ENCODE assay signal across 22 cellular contexts in the genomic region with DNA sequence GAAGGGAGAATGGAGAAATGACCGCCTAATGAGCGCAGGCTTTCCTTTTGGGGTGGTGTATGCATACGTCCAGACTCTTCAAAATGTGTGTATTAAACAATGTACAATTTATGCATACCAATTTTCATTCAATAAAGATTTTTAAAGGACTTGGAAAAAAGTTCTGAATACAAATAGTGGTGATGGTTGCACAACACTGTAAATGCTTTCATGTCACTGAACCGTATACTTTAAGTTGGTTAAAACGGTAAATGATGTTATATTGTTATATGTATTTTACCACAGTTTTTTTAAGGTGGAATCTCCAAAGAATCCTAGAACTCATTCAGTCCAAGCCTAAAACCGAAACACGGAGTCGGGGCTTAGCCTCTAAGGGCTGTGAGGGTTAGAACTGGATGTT.
DNase-seq lines count a peak whose midpoint lies in the region; ATAC-seq, FAIRE-seq and TF ChIP-seq lines count a peak whose summit lies in the region.
"Had no signal": no experiment of that assay in that cellular context is flagged by ENCODE, and none has a peak within 500 bp of the region (broad histone marks: within the 10 kb centered on the region; RNA-seq: fewer than 3 reads in every experiment).

No MANE protein-coding gene starts in this region.

- POLR2A ChIA-PET in A549 (lab: Yijun Ruan, JAX): no interaction called here
- POLR2A ChIA-PET in naive thymus-derived CD8-positive, alpha-beta T cell (lab: Charles Lee): no interaction called here

- H3K27ac ChIP-seq in A549 (peak overlapping the region; percentile 70 to 87), RWPE2 (ENCODE audit: poor library complexity, severe bottlenecking) (peak overlapping the region; percentile 22), hepatocyte (peak overlapping the region; percentile 91), prostate gland (peak overlapping the region; percentile 71 to 81), esophagus squamous epithelium (peak overlapping the region in 1 of 4 donors; percentile 28)
- H3K27ac ChIP-seq: SJCRH30 had no signal

- H3K27me3 ChIP-seq in RWPE2 (ENCODE audit: insufficient read depth, poor library complexity, severe bottlenecking) (no peaks in the 10 kb centered on the region), hepatocyte (no peaks in the 10 kb centered on the region), prostate gland (replicated peaks; ENCODE audit: insufficient read depth) (no peaks in the 10 kb centered on the region), esophagus squamous epithelium (peaks cover 0 to 9% (median 0%) of the 10 kb centered on the region in 4 donors)
- H3K27me3 ChIP-seq: SJCRH30 had no signal

- TF ChIP-seq EP300 in A549 (IDR thresholded peaks at IDR 0.05): no peak

- no peak overlapping the region for H2AFZ ChIP-seq in hepatocyte

- peak overlapping the region; percentile 92 for H3K4me2 ChIP-seq in A549
- peak overlapping the region; percentile 57 for H3K4me2 ChIP-seq in hepatocyte
- H3K4me2 ChIP-seq: GM23338 had no signal

- H3K9me2 ChIP-seq in hepatocyte (replicated peaks; ENCODE audit: insufficient read depth): no peaks in the 10 kb centered on the region

- H3K4me3 ChIP-seq in A549 (peak overlapping the region; percentile 30), RWPE2 (ENCODE audit: severe bottlenecking) (no peak overlapping the region), hepatocyte (no peak overlapping the region), prostate gland (no peak overlapping the region), esophagus squamous epithelium (no peak overlapping the region)
- H3K4me3 ChIP-seq: GM23338, SJCRH30 had no signal

- no peaks in the 10 kb centered on the region for H4K20me1 ChIP-seq in hepatocyte (ENCODE audit: insufficient read depth, poor library complexity, severe bottlenecking)

- ATAC-seq in A549: peak; percentile 1 to 8; a peak in 4 of 6 replicates
- ATAC-seq in RWPE2 (ENCODE audit: low read depth): no peak
- no peak for ATAC-seq in naive thymus-derived CD8-positive, alpha-beta T cell
- ATAC-seq: activated T-helper 17 cell treated with anti-CD3 and anti-CD28 coated beads, Interleukin-2, amount 50 U/mL, for 72 hours; naive thymus-derived CD4-positive, alpha-beta T cell had no signal

- no peaks in the 10 kb centered on the region for H3K36me3 Mint-ChIP-seq in naive thymus-derived CD8-positive, alpha-beta T cell
- H3K36me3 Mint-ChIP-seq: activated naive CD8-positive, alpha-beta T cell treated with anti-CD3 and anti-CD28 coated beads for 36 hours; naive thymus-derived CD4-positive, alpha-beta T cell had no signal

- peak; percentile 80 for FAIRE-seq in A549 (lab: Jason Lieb, UNC)
- FAIRE-seq: GM18507, keratinocyte, small intestine had no signal

- H3K36me3 ChIP-seq in RWPE2 (ENCODE audit: low read depth) (no peaks in the 10 kb centered on the region; the same call in 1 of the 2 replicates), hepatocyte (replicated peaks; ENCODE audit: insufficient read depth, low read depth) (no peaks in the 10 kb centered on the region), prostate gland (no peaks in the 10 kb centered on the region), esophagus squamous epithelium (no peaks in the 10 kb centered on the region)
- H3K36me3 ChIP-seq: SJCRH30 had no signal

- H3K4me3 Mint-ChIP-seq in naive thymus-derived CD8-positive, alpha-beta T cell: no peak overlapping the region
- H3K4me3 Mint-ChIP-seq: activated CD4-positive, alpha-beta T cell treated with anti-CD3 and anti-CD28 coated beads, Interleukin-2, amount 10 ng/mL, durations not matched to agents 24 days and 14 days; activated naive CD8-positive, alpha-beta T cell treated with anti-CD3 and anti-CD28 coated beads for 36 hours; activated T-helper 17 cell treated with anti-CD3 and anti-CD28 coated beads, Interleukin-2, amount 50 U/mL, for 72 hours; GM23338; naive thymus-derived CD4-positive, alpha-beta T cell had no signal

- intact Hi-C loops in prostate gland (cut with DNase I): no loop called here
- intact Hi-C loops in esophagus squamous epithelium (cut with DNase I): no loop called here

- TF ChIP-seq RAD21 in A549 (conservative IDR thresholded peaks at IDR 0.05 in 1 of 2, IDR thresholded peaks at IDR 0.05 in 1 of 2): no peak

- peaks cover 70% of the 10 kb centered on the region for H3K4me1 ChIP-seq in A549
- H3K4me1 ChIP-seq in RWPE2 (ENCODE audit: insufficient read depth, poor library complexity, severe bottlenecking): peaks cover 40% of the 10 kb centered on the region
- H3K4me1 ChIP-seq in hepatocyte (ENCODE audit: insufficient read depth): peaks cover 40% of the 10 kb centered on the region
- peaks cover 8% of the 10 kb centered on the region for H3K4me1 ChIP-seq in prostate gland (replicated peaks)
- H3K4me1 ChIP-seq in esophagus squamous epithelium: peaks cover 0 to 54% (median 18%) of the 10 kb centered on the region in 3 donors

- peaks cover 8 to 54% (median 26%) of the 10 kb centered on the region in 5 donors for H3K27me3 Mint-ChIP-seq in naive thymus-derived CD8-positive, alpha-beta T cell

- DNase-seq in A549 (ENCODE audit: low read depth in 1 of 2, low spot score in 1 of 2) (no peak), RWPE2 (ENCODE audit: low spot score) (no peak), hepatocyte (ENCODE audit: low spot score) (no peak), prostate gland (ENCODE audit: low spot score) (no peak), NOMO-1 (lab: John Stamatoyannopoulos, UW; ENCODE audit: unreplicated experiment in 2 of 2) (no peak), NCI-H82 treated with DMSO at 0.1 percent for 48 hours (lab: John Stamatoyannopoulos, UW; ENCODE audit: unreplicated experiment) (no peak), esophagus squamous epithelium (lab: John Stamatoyannopoulos, UW) (no peak)
- no peak for DNase-seq in naive thymus-derived CD8-positive, alpha-beta T cell
- DNase-seq: activated CD4-positive, alpha-beta T cell treated with anti-CD3 and anti-CD28 coated beads, Interleukin-2, amount 10 ng/mL, durations not matched to agents 24 days and 14 days; activated naive CD8-positive, alpha-beta T cell treated with anti-CD3 and anti-CD28 coated beads for 36 hours; dermis blood vessel endothelial cell; DMS 273 treated with DMSO at 0.1 percent for 48 hours; foreskin melanocyte; naive thymus-derived CD4-positive, alpha-beta T cell; NCI-H82; SJCRH30; stimulated activated naive CD4-positive, alpha-beta T cell treated with Interleukin-2 at 50 U/mL for 16 hours had no signal

- no peak overlapping the region for H3K27ac Mint-ChIP-seq in naive thymus-derived CD8-positive, alpha-beta T cell
- H3K27ac Mint-ChIP-seq: activated CD4-positive, alpha-beta T cell treated with anti-CD3 and anti-CD28 coated beads, Interleukin-2, amount 10 ng/mL, durations not matched to agents 24 days and 14 days; activated naive CD8-positive, alpha-beta T cell treated with anti-CD3 and anti-CD28 coated beads for 36 hours; activated T-helper 17 cell treated with anti-CD3 and anti-CD28 coated beads, Interleukin-2, amount 50 U/mL, for 72 hours; GM23338; naive thymus-derived CD4-positive, alpha-beta T cell had no signal

- CTCF ChIA-PET in A549 (lab: Yijun Ruan, JAX): interaction anchor here (5.8 kb wide), 1 partner anchor 22 kb away, joined by 31 read pairs; no protein-coding TSS in a partner anchor

- peaks cover 81% of the 10 kb centered on the region for H3K79me2 ChIP-seq in hepatocyte

- H3K4me1 Mint-ChIP-seq in naive thymus-derived CD8-positive, alpha-beta T cell: no peaks in the 10 kb centered on the region
- H3K4me1 Mint-ChIP-seq: activated CD4-positive, alpha-beta T cell treated with anti-CD3 and anti-CD28 coated beads, Interleukin-2, amount 10 ng/mL, durations not matched to agents 24 days and 14 days; activated naive CD8-positive, alpha-beta T cell treated with anti-CD3 and anti-CD28 coated beads for 36 hours; activated T-helper 17 cell treated with anti-CD3 and anti-CD28 coated beads, Interleukin-2, amount 50 U/mL, for 72 hours had no signal

- 28% methylated on average over 8 of the region's 8 CpGs for WGBS in A549 (ENCODE audit: missing lambda C conversion rate)
- whole genome bisulfite sequencing in hepatocyte (ENCODE audit: low lambda C conversion rate, missing lambda C conversion rate): 68% methylated on average over 8 of the region's 8 CpGs
- 41% methylated on average over 8 of the region's 8 CpGs for WGBS in prostate gland
- 54 to 75% methylated on average over 8 of the region's 8 CpGs for WGBS in esophagus squamous epithelium, 2 donors

- H3K9me3 ChIP-seq in A549 (no peaks in the 10 kb centered on the region), RWPE2 (ENCODE audit: severe bottlenecking) (no peaks in the 10 kb centered on the region), hepatocyte (ENCODE audit: low read depth) (no peaks in the 10 kb centered on the region), prostate gland (no peaks in the 10 kb centered on the region), esophagus squamous epithelium (no peaks in the 10 kb centered on the region)
- H3K9me3 ChIP-seq: SJCRH30 had no signal

- H3K9me3 Mint-ChIP-seq in naive thymus-derived CD8-positive, alpha-beta T cell: no peaks in the 10 kb centered on the region
- H3K9me3 Mint-ChIP-seq: activated CD4-positive, alpha-beta T cell treated with anti-CD3 and anti-CD28 coated beads, Interleukin-2, amount 10 ng/mL, durations not matched to agents 24 days and 14 days; activated naive CD8-positive, alpha-beta T cell treated with anti-CD3 and anti-CD28 coated beads for 36 hours; activated T-helper 17 cell treated with anti-CD3 and anti-CD28 coated beads, Interleukin-2, amount 50 U/mL, for 72 hours; GM23338; naive thymus-derived CD4-positive, alpha-beta T cell had no signal

- TF ChIP-seq CTCF in A549 (IDR thresholded peaks at IDR 0.05) (no peak), RWPE2 (IDR thresholded peaks at IDR 0.05; ENCODE audit: poor library complexity, severe bottlenecking) (no peak), hepatocyte (IDR thresholded peaks at IDR 0.05; ENCODE audit: poor library complexity) (no peak), prostate gland (IDR thresholded peaks at IDR 0.05) (no peak), esophagus squamous epithelium (IDR thresholded peaks at IDR 0.05) (no peak)

- no peak for TF ChIP-seq POLR2A in A549 (IDR thresholded peaks at IDR 0.05; ENCODE audit: low read length)
- no peak for TF ChIP-seq POLR2A in prostate gland (IDR thresholded peaks at IDR 0.05)
- TF ChIP-seq POLR2A in esophagus squamous epithelium (IDR thresholded peaks at IDR 0.05): no peak

TF ChIP-seq in A549, 52 proteins besides CTCF, POLR2A, EP300 and RAD21:
- peak; percentile 59 to 70; a peak in 3 of 4 replicates for TF ChIP-seq CEBPB (IDR thresholded peaks at IDR 0.05)
- TF ChIP-seq KDM1A (IDR thresholded peaks at IDR 0.05; ENCODE audit: low read depth): no peak

Comparison
In these comparisons a context has a peak if more than half of its experiments do, and no peak if none do; other contexts are left out.
1. ATAC-seq: peak in A549 (2 of 2); none in RWPE2 (single experiment) and naive thymus-derived CD8-positive, alpha-beta T cell (0 of 2).